Comparison of ENCODE assay signal across 8 cellular contexts in genomic region chr3:114452176-114452744, GRCh38.
DNase-seq lines count a peak whose midpoint lies in the region; ATAC-seq and TF ChIP-seq lines count a peak whose summit lies in the region.
"Had no signal": no experiment of that assay in that cellular context is flagged by ENCODE, and none has a peak within 500 bp of the region (broad histone marks: within the 10 kb centered on the region; RNA-seq: fewer than 3 reads in every experiment).

No MANE protein-coding gene starts in this region.

- DNase-seq in NCI-H1092 (lab: John Stamatoyannopoulos, UW) (peak; percentile 19), right lobe of liver (no peak), SIG-M5 treated with dmso at 0.1 percent for 504 hours (lab: John Stamatoyannopoulos, UW; ENCODE audit: unreplicated experiment) (no peak)
- no peak for DNase-seq in activated CD4-positive, alpha-beta T cell treated with anti-CD3 and anti-CD28 coated beads for 48 hours
- DNase-seq: activated gamma-delta T cell treated with Interleukin-2 at 50 U/mL for 16 hours had no signal

- peak overlapping the region in 2 of 3 donors; percentile 2 to 17 for H3K4me3 ChIP-seq in right lobe of liver

- H3K27me3 ChIP-seq in right lobe of liver: no peaks in the 10 kb centered on the region

- no peaks in the 10 kb centered on the region for H3K9me3 ChIP-seq in right lobe of liver

- ATAC-seq in right lobe of liver (peak in 2 of 4 donors; percentile 11), HG03196 (IDR thresholded peaks at IDR 0.05; ENCODE audit: unreplicated experiment) (no peak)

- H3K36me3 ChIP-seq in right lobe of liver: no peaks in the 10 kb centered on the region

- TF ChIP-seq POLR2A in right lobe of liver (IDR thresholded peaks at IDR 0.05): no peak

- H3K27ac ChIP-seq in VCaP (peak overlapping the region; percentile 99), right lobe of liver (peak overlapping the region; percentile 53 to 72 (median 65)), temporal lobe (ENCODE audit: low read depth, low read length) (peak overlapping the region; percentile 95)

- intact Hi-C loops in right lobe of liver (cut with DNase I): no loop called here

- H3K4me1 ChIP-seq in right lobe of liver: peaks cover 0 to 15% (median 7%) of the 10 kb centered on the region in 4 donors

- WGBS in right lobe of liver (ENCODE audit: insufficient coverage, low coverage, low lambda C conversion rate, missing lambda C conversion rate): 31% methylated on average over 1 of the region's 1 CpG

- TF ChIP-seq CTCF in VCaP (conservative IDR thresholded peaks at IDR 0.05) (no peak), right lobe of liver (IDR thresholded peaks at IDR 0.05) (no peak)
